8 cellular contexts compared by ENCODE assay signal in the genomic region with DNA sequence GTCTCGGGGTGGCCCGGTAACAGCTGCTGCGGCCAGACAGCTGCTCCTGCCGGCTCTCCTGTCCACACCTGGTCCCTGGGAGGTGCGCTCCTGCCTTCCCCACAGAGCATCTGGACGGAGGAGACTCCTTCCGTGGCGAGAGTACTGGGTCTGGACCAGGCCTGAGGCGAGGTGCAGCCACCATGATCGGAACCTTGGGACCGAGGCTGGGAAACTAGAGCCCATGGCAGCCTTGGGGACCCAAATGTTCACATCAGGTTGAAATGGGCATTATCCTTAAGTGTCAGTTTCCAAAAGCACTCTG. TPM values are rescaled to one million over a fixed set of nuclear protein-coding genes. Genes with fewer than 3 reads are reported as not detected.
DNase-seq lines count a peak whose midpoint lies in the region; ATAC-seq and TF ChIP-seq lines count a peak whose summit lies in the region.

No MANE protein-coding gene starts in this region.

- no peaks in the 10 kb centered on the region for H3K27me3 ChIP-seq in CD8-positive, alpha-beta T cell (ENCODE audit: insufficient read depth, low read length)
- no peaks in the 10 kb centered on the region for H3K27me3 ChIP-seq in WERI-Rb-1 (ENCODE audit: insufficient read depth, low read depth, severe bottlenecking)
- no peaks in the 10 kb centered on the region for H3K27me3 ChIP-seq in cardiac muscle cell
- H3K27me3 ChIP-seq in gastrocnemius medialis, result no peaks in the 10 kb centered on the region

- in situ Hi-C loops in gastrocnemius medialis (cut with MboI; ENCODE audit: low sequenced_read_pairs in 4 of 4), result no loop called here

- intact Hi-C loops in CD8-positive, alpha-beta T cell (cut with DNase I, micrococcal nuclease), result loop anchor here (1.0 to 5.0 kb wide), 8 partner anchors 90 to 870 kb away; a partner anchor contains a TSS
- intact Hi-C loops in gastrocnemius medialis (cut with DNase I; ENCODE audit: low total_unique reads), result loop anchor here (1.0 to 5.0 kb wide), 5 partner anchors 29 to 1230 kb away; a partner anchor contains a TSS

- peaks cover 19% of the 10 kb centered on the region for H3K36me3 Mint-ChIP-seq in CD8-positive, alpha-beta T cell
- H3K36me3 Mint-ChIP-seq in HFFc6 (ENCODE audit: low read depth), result peaks cover 20% of the 10 kb centered on the region

- peaks cover 41% of the 10 kb centered on the region for H3K4me1 ChIP-seq in CD8-positive, alpha-beta T cell (ENCODE audit: insufficient read depth, low read length)
- H3K4me1 ChIP-seq in cardiac muscle cell (ENCODE audit: low read depth) (peaks cover 20% of the 10 kb centered on the region), gastrocnemius medialis (peaks cover 41 to 42% of the 10 kb centered on the region in 2 donors)

- no peaks in the 10 kb centered on the region for H3K27me3 Mint-ChIP-seq in CD8-positive, alpha-beta T cell (ENCODE audit: low read depth)
- no peaks in the 10 kb centered on the region; the same call in 1 of the 2 replicates for H3K27me3 Mint-ChIP-seq in HFFc6 (ENCODE audit: insufficient read depth)

- peaks cover 3% of the 10 kb centered on the region for H3K36me3 ChIP-seq in CD8-positive, alpha-beta T cell (ENCODE audit: insufficient read depth, low read length)
- H3K36me3 ChIP-seq in WERI-Rb-1 (peaks cover 14% of the 10 kb centered on the region), cardiac muscle cell (no peaks in the 10 kb centered on the region), gastrocnemius medialis (no peaks in the 10 kb centered on the region)

- no peak for TF ChIP-seq CTCF in CD8-positive, alpha-beta T cell (IDR thresholded peaks at IDR 0.05)
- TF ChIP-seq CTCF in HFFc6 (IDR thresholded peaks at IDR 0.05) (no peak), WERI-Rb-1 (IDR thresholded peaks at IDR 0.05; ENCODE audit: low read depth, low read length) (no peak), cardiac muscle cell (IDR thresholded peaks at IDR 0.05; ENCODE audit: low read depth, low read length) (no peak), gastrocnemius medialis (IDR thresholded peaks at IDR 0.05 in 4 of 5, conservative IDR thresholded peaks at IDR 0.05 in 1 of 5) (no peak)

- no peaks in the 10 kb centered on the region for H3K9me3 Mint-ChIP-seq in CD8-positive, alpha-beta T cell
- no peaks in the 10 kb centered on the region for H3K9me3 Mint-ChIP-seq in HFFc6

- peak overlapping the region; percentile 89 for H3K27ac Mint-ChIP-seq in CD8-positive, alpha-beta T cell
- H3K27ac Mint-ChIP-seq in HFFc6, result peak overlapping the region; percentile 85

- POLR2A ChIA-PET in CD8-positive, alpha-beta T cell (lab: Charles Lee), result no interaction called here

- CTCF ChIA-PET in CD8-positive, alpha-beta T cell (lab: Charles Lee), result no interaction called here

- H3K4me3 Mint-ChIP-seq in CD8-positive, alpha-beta T cell, result peak overlapping the region; percentile 94
- peak overlapping the region; percentile 98 for H3K4me3 Mint-ChIP-seq in HFFc6

- peaks cover 40% of the 10 kb centered on the region for H3K4me1 Mint-ChIP-seq in CD8-positive, alpha-beta T cell (ENCODE audit: low read depth)
- peaks cover 29% of the 10 kb centered on the region for H3K4me1 Mint-ChIP-seq in HFFc6 (ENCODE audit: low read depth)

- peak overlapping the region; percentile 92 for H3K4me3 ChIP-seq in CD8-positive, alpha-beta T cell (ENCODE audit: low read depth, low read length)
- H3K4me3 ChIP-seq in WERI-Rb-1 (ENCODE audit: low read depth, low read length) (peak overlapping the region; percentile 95), cardiac muscle cell (peak overlapping the region; percentile 82), gastrocnemius medialis (peak overlapping the region; percentile 81 to 99 (median 94))

- no peaks in the 10 kb centered on the region for H3K9me3 ChIP-seq in CD8-positive, alpha-beta T cell (ENCODE audit: low read length)
- H3K9me3 ChIP-seq in WERI-Rb-1 (ENCODE audit: severe bottlenecking) (no peaks in the 10 kb centered on the region), cardiac muscle cell (ENCODE audit: low read depth) (no peaks in the 10 kb centered on the region), gastrocnemius medialis (no peaks in the 10 kb centered on the region)

- no peak for ATAC-seq in CD8-positive, alpha-beta T cell
- ATAC-seq in gastrocnemius medialis, result peak in 1 of 2 donors; percentile 30
- ATAC-seq in GM21717 (IDR thresholded peaks at IDR 0.05; ENCODE audit: unreplicated experiment), result no peak

- H3K27ac ChIP-seq in CD8-positive, alpha-beta T cell (ENCODE audit: low read depth, low read length), result peak overlapping the region; percentile 74
- H3K27ac ChIP-seq in WERI-Rb-1 (peak overlapping the region; percentile 93), cardiac muscle cell (peak overlapping the region; percentile 99), gastrocnemius medialis (peak overlapping the region; percentile 98 to 100 (median 99))

- TF ChIP-seq POLR2A in gastrocnemius medialis (IDR thresholded peaks at IDR 0.05), result no peak

- peak in 1 of 7 experiments; percentile 34 for DNase-seq in CD8-positive, alpha-beta T cell
- no peak for DNase-seq in HFFc6
- no peak for DNase-seq in WERI-Rb-1
- DNase-seq in cardiac muscle cell (ENCODE audit: low read depth in 1 of 2, low spot score in 1 of 2), result no peak
- no peak for DNase-seq in gastrocnemius medialis
- DNase-seq in germinal center (ENCODE audit: low spot score), result no peak
- DNase-seq in stimulated activated CD4-positive, alpha-beta T cell treated with anti-CD3 and anti-CD28 coated beads, Interleukin-12 subunit alpha, Interleukin-12 subunit beta, amount 100 ng/mL, for 4 hours, result no peak

RNA-seq across cellular contexts. Expression of a gene that starts 0.6 kb away (rescaled TPM):
- total RNA-seq in CD8-positive, alpha-beta T cell, result 10 to 100 TPM; 40.5 to 52.2 TPM
- total RNA-seq in HFFc6 (2021; fragmentation: NEBNext Ultra II Directional; extraction: Animal tissue kit (Norgen Biotek cat#: 25700)), result 10 to 100 TPM; 36.9 to 44.6 (median 42.3) TPM
- total RNA-seq in cardiac muscle cell (34.7 and 52.1 TPM in 2 replicates), gastrocnemius medialis (10 to 100 TPM; 55.7 to 87.8 (median 66.1) TPM)
- 36.9 and 37.2 TPM in 2 replicates for polyA plus RNA-seq in cardiac muscle cell
